In genomic region chr5:39092581-39093350, GRCh38 we compare ENCODE assay signal across 15 cellular contexts. TPM values are rescaled to one million over a fixed set of nuclear protein-coding genes. Genes with fewer than 3 reads are reported as not detected.
DNase-seq lines count a peak whose midpoint lies in the region; ATAC-seq, FAIRE-seq and TF ChIP-seq lines count a peak whose summit lies in the region.
"Had no signal": no experiment of that assay in that cellular context is flagged by ENCODE, and none has a peak within 500 bp of the region (broad histone marks: within the 10 kb centered on the region; RNA-seq: fewer than 3 reads in every experiment).

No MANE protein-coding gene starts in this region.

- no peaks in the 10 kb centered on the region for H3K36me3 ChIP-seq in keratinocyte (ENCODE audit: control insufficient read depth in 2 of 2, extremely low read depth in 1 of 2, insufficient read depth in 2 of 2, low read length in 2 of 2)
- H3K36me3 ChIP-seq: upper lobe of left lung had no signal

- H4K20me1 ChIP-seq in keratinocyte (ENCODE audit: control insufficient read depth, extremely low read depth, insufficient read depth, low read length), result no peaks in the 10 kb centered on the region

- H3K9me3 ChIP-seq in AG04450 (ENCODE audit: control insufficient read depth, insufficient read depth, low read length) (no peaks in the 10 kb centered on the region), keratinocyte (ENCODE audit: control insufficient read depth, low read depth, low read length) (peaks cover 2% of the 10 kb centered on the region)
- H3K9me3 ChIP-seq: upper lobe of left lung had no signal

- H3K27me3 ChIP-seq in AG04450 (ENCODE audit: control insufficient read depth, insufficient read depth, low read length) (no peaks in the 10 kb centered on the region), keratinocyte (ENCODE audit: control insufficient read depth, extremely low read depth, insufficient read depth, low read length) (no peaks in the 10 kb centered on the region)
- H3K27me3 ChIP-seq: upper lobe of left lung had no signal

- H3K4me3 ChIP-seq in AG04450 (ENCODE audit: low read depth, low read length), result no peak overlapping the region
- peak overlapping the region in 1 of 3 experiments; percentile 0 for H3K4me3 ChIP-seq in keratinocyte (ENCODE audit: control insufficient read depth in 2 of 3, extremely low read depth in 1 of 3, insufficient read depth in 2 of 3, low read depth in 1 of 3, low read length in 3 of 3)
- H3K4me3 ChIP-seq: coronary artery, upper lobe of left lung had no signal

- dilution Hi-C loops in keratinocyte (cut with MboI; ENCODE audit: extremely low pct_ligation_motif_present, low sequenced_read_pairs), result no loop called here

- CTCF ChIA-PET in AG04450 (lab: Charles Lee), result interaction anchor here (5.7 kb wide), 1 partner anchor 12 kb away, joined by 45 read pairs; no protein-coding TSS in a partner anchor

- peak overlapping the region; percentile 58 for H3K9ac ChIP-seq in keratinocyte (ENCODE audit: control insufficient read depth, extremely low read depth, insufficient read depth, low read length)

- intact Hi-C loops in posterior cingulate gyrus (cut with DNase I), result no loop called here

- H3K4me2 ChIP-seq in keratinocyte (ENCODE audit: control insufficient read depth, extremely low read depth, insufficient read depth, low read depth, low read length), result peak overlapping the region; percentile 69

- TF ChIP-seq CTCF in AG04450 (IDR thresholded peaks at IDR 0.05; ENCODE audit: low read depth, low read length), result no peak
- TF ChIP-seq CTCF in keratinocyte (optimal IDR thresholded peaks at IDR 0.05 in 1 of 3, IDR thresholded peaks at IDR 0.05 in 1 of 3, conservative IDR thresholded peaks at IDR 0.05 in 1 of 3; ENCODE audit: extremely low read depth in 1 of 3, insufficient read depth in 2 of 3, low read length in 3 of 3), result no peak

- TF ChIP-seq RAD21 in Ishikawa (IDR thresholded peaks at IDR 0.05; ENCODE audit: low read depth), result no peak

- peak; percentile 94 for FAIRE-seq in keratinocyte (lab: Jason Lieb, UNC)

- no peaks in the 10 kb centered on the region for H3K79me2 ChIP-seq in keratinocyte (ENCODE audit: control insufficient read depth, insufficient read depth, low read length)

- DNase-seq in AG04450 (ENCODE audit: low read depth, low spot score) (no peak), amniotic epithelial cell (ENCODE audit: low read depth) (peak; percentile 68), keratinocyte (ENCODE audit: low read depth, low spot score) (no peak), NCI-H2029 (lab: John Stamatoyannopoulos, UW) (no peak), hypothalamus (lab: John Stamatoyannopoulos, UW) (no peak), posterior cingulate gyrus (no peak)
- DNase-seq: activated CD4-positive, alpha-beta T cell treated with anti-CD3 and anti-CD28 coated beads for 48 hours; activated naive CD8-positive, alpha-beta T cell treated with anti-CD3 and anti-CD28 coated beads, Interleukin-2, amount 10 ng/mL, durations not matched to agents 7 days and 5 days; activated T-cell treated with anti-CD3 and anti-CD28 coated beads, Interleukin-2, amount 50 U/mL, for 1 hour; DMS153; stimulated activated CD8-positive, alpha-beta memory T cell treated with anti-CD3 and anti-CD28 coated beads, Interleukin-4, amount 100 ng/mL, for 48 hours; upper lobe of left lung had no signal

- peak overlapping the region; percentile 59 for H3K27ac ChIP-seq in AG04450 (ENCODE audit: low read depth, low read length)
- H3K27ac ChIP-seq in keratinocyte (ENCODE audit: control insufficient read depth, insufficient read depth, low read length), result peak overlapping the region; percentile 81
- H3K27ac ChIP-seq: coronary artery, upper lobe of left lung had no signal

- no peak for TF ChIP-seq EP300 in Ishikawa (IDR thresholded peaks at IDR 0.05; ENCODE audit: borderline replicate concordance)

- H3K4me1 ChIP-seq in keratinocyte (ENCODE audit: control insufficient read depth, extremely low read depth, insufficient read depth, low read length), result peaks cover 17% of the 10 kb centered on the region
- H3K4me1 ChIP-seq: upper lobe of left lung had no signal

- ATAC-seq in HG03095 (IDR thresholded peaks at IDR 0.05; ENCODE audit: unreplicated experiment), result no peak

- POLR2A ChIA-PET in AG04450 (lab: Yijun Ruan, JAX), result no interaction called here

- H2AFZ ChIP-seq in keratinocyte (ENCODE audit: control insufficient read depth, low read length), result no peak overlapping the region

- H3K9me1 ChIP-seq in keratinocyte (ENCODE audit: control insufficient read depth, extremely low read depth, insufficient read depth, low read length), result no peaks in the 10 kb centered on the region

TF ChIP-seq in Ishikawa, 13 proteins besides CTCF, POLR2A, EP300 and RAD21:
- no peak for TF ChIP-seq FOXM1 (IDR thresholded peaks at IDR 0.05; ENCODE audit: borderline replicate concordance, low read depth)
- TF ChIP-seq TCF12 (IDR thresholded peaks at IDR 0.05; ENCODE audit: low read depth), result peak; percentile 27; the same call in 1 of the 2 replicates
TF ChIP-seq in Ishikawa: peak in this region for 1.

RNA-seq across cellular contexts. Expression of gene RICTOR, which starts 18.6 kb away (rescaled TPM):
- polyA plus RNA-seq in AG04450 (2011; rRNA removed) (9.9 and 15.6 TPM in 2 replicates), keratinocyte (7.7 to 11.5 TPM (median 10.0 TPM) in 3 replicates)
- 34.3 and 65.9 TPM in 2 replicates for polyA minus RNA-seq in AG04450 (2011; rRNA and poly(A)+ RNA removed)
- polyA plus RNA-seq in keratinocyte (2011; ENCODE audit: low read depth), result 8.7 TPM
- 2.2 and 5.0 TPM in 2 replicates for polyA plus RNA-seq in keratinocyte (2011; cell fraction: cytosol; rRNA removed)
- polyA plus RNA-seq in keratinocyte (2011; cell fraction: nucleus; rRNA removed), result 12.3 and 16.4 TPM in 2 replicates
- 5.0 and 6.5 TPM in 2 replicates for polyA plus RNA-seq in keratinocyte (2012; ENCODE audit: low replicate concordance)
- 11.5 to 83.8 TPM (median 49.4 TPM) in 3 replicates for polyA minus RNA-seq in keratinocyte
- polyA minus RNA-seq in keratinocyte (2011; cell fraction: cytosol; rRNA and poly(A)+ RNA removed), result 8.2 TPM
- polyA minus RNA-seq in keratinocyte (2011; cell fraction: nucleus; rRNA and poly(A)+ RNA removed), result 43.7 and 63.8 TPM in 2 replicates
